In the genomic region with DNA sequence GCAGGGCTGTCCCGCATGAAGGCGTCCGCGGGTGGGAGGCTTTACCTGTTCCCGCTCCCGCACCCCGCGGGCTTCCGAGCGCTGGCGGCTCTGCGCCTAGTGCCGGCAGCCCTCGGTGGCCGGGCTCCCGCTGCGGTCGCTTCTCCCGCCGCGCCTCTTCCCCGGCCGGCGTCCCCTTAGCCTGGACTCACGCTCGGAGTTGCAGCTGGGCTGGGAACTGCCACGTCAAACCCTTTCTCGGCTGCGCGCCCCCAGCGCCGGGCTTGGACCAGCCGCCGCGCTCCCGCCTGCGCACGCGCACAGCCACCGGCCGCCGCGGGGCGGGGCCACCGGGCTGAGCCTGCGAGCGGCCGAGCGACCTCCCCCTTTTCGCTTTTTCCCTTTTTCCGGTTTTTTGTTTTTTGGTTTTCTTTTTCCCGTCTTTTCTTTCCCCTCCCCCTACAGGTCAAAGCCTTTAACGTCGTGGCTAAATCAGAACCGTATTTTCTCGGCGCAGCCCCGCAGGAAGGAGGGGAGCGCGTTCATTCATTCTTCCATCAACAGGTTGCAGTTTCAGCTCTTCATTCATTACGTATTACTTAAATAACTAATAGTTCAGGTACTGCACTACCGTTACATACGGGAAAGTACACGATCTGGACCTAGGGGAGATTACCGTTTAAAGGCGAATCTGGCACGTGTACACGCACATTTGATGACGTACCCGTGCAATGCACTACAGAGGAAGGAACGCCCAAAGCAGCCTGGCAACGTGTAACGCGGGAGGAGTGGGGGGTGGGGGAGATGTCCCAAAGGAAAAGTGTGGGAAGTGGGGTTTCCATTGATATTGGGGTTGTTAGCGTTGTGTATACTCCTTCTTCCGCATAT, we compare ENCODE assay signal across 7 cellular contexts.
DNase-seq lines count a peak whose midpoint lies in the region; ATAC-seq and TF ChIP-seq lines count a peak whose summit lies in the region.

A gene with protein sequence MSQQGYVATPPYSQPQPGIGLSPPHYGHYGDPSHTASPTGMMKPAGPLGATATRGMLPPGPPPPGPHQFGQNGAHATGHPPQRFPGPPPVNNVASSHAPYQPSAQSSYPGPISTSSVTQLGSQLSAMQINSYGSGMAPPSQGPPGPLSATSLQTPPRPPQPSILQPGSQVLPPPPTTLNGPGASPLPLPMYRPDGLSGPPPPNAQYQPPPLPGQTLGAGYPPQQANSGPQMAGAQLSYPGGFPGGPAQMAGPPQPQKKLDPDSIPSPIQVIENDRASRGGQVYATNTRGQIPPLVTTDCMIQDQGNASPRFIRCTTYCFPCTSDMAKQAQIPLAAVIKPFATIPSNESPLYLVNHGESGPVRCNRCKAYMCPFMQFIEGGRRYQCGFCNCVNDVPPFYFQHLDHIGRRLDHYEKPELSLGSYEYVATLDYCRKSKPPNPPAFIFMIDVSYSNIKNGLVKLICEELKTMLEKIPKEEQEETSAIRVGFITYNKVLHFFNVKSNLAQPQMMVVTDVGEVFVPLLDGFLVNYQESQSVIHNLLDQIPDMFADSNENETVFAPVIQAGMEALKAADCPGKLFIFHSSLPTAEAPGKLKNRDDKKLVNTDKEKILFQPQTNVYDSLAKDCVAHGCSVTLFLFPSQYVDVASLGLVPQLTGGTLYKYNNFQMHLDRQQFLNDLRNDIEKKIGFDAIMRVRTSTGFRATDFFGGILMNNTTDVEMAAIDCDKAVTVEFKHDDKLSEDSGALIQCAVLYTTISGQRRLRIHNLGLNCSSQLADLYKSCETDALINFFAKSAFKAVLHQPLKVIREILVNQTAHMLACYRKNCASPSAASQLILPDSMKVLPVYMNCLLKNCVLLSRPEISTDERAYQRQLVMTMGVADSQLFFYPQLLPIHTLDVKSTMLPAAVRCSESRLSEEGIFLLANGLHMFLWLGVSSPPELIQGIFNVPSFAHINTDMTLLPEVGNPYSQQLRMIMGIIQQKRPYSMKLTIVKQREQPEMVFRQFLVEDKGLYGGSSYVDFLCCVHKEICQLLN (minus strand): TSS at position 231 of the 867 bp plus-strand sequence. CDS start 2,430 bp downstream, outside the sequence.

- in situ Hi-C loops in astrocyte of the cerebellum (cut with HindIII; ENCODE audit: low sequenced_read_pairs), result no loop called here

- peak within 1 kb of the TSS; percentile 88 for H3K4me3 ChIP-seq in astrocyte of the cerebellum (ENCODE audit: low read depth, low read length)
- H3K4me3 ChIP-seq in retinal pigment epithelial cell (ENCODE audit: low read length), result peak within 1 kb of the TSS; percentile 78

- DNase-seq in NCI-H1436 treated with DMSO at 0.1 percent for 48 hours (lab: John Stamatoyannopoulos, UW), result peak; percentile 8
- peak; percentile 79 for DNase-seq in T-helper 9 cell
- DNase-seq in astrocyte of the cerebellum (ENCODE audit: low read depth), result peak; percentile 60
- peak; percentile 62 to 80 for DNase-seq in hippocampal formation (lab: John Stamatoyannopoulos, UW)
- peak; percentile 43 for DNase-seq in retinal pigment epithelial cell (ENCODE audit: low read depth)

- ATAC-seq in GM18502 (IDR thresholded peaks at IDR 0.05; ENCODE audit: poor library complexity, unreplicated experiment) (peak; percentile 73), HG02852 (IDR thresholded peaks at IDR 0.05; ENCODE audit: unreplicated experiment) (peak; percentile 67)

- no peak for TF ChIP-seq CTCF in astrocyte of the cerebellum (IDR thresholded peaks at IDR 0.05; ENCODE audit: low read depth, low read length, missing control alignments)
- no peak for TF ChIP-seq CTCF in retinal pigment epithelial cell (conservative IDR thresholded peaks at IDR 0.05; ENCODE audit: low read depth, low read length)

Comparison
In these comparisons a context has a peak if more than half of its experiments do, and no peak if none do; other contexts are left out.
1. Peak in every context shown above with its lines: DNase-seq, ATAC-seq and H3K4me3 ChIP-seq.
2. DNase-seq: peak in every context shown above with its lines; median percentile 79 in T-helper 9 cell; 71 in hippocampal formation; 60 in astrocyte of the cerebellum; 43 in retinal pigment epithelial cell; 8 in NCI-H1436 treated with DMSO at 0.1 percent for 48 hours.